Comparison of ENCODE assay signal across 19 cellular contexts in genomic region chr14:95476747-95477146, GRCh38. TPM values are rescaled to one million over a fixed set of nuclear protein-coding genes. Genes with fewer than 3 reads are reported as not detected.
DNase-seq lines count a peak whose midpoint lies in the region; ATAC-seq and TF ChIP-seq lines count a peak whose summit lies in the region.
"Had no signal": no experiment of that assay in that cellular context is flagged by ENCODE, and none has a peak within 500 bp of the region (broad histone marks: within the 10 kb centered on the region; RNA-seq: fewer than 3 reads in every experiment).

No MANE protein-coding gene starts in this region.

- no peak for ATAC-seq in CD4-positive, alpha-beta T cell (ENCODE audit: poor library complexity)
- ATAC-seq: CD8-positive, alpha-beta T cell; GM12878; HCT116 had no signal

- no peaks in the 10 kb centered on the region for H3K9me3 Mint-ChIP-seq in CD4-positive, alpha-beta T cell
- H3K9me3 Mint-ChIP-seq: CD8-positive, alpha-beta T cell had no signal

- H3K4me1 Mint-ChIP-seq in CD4-positive, alpha-beta T cell (ENCODE audit: low read depth) = peaks cover 61% of the 10 kb centered on the region

- H3K27me3 ChIP-seq in CD4-positive, alpha-beta T cell (ENCODE audit: control insufficient read depth, insufficient read depth, low read length) = no peaks in the 10 kb centered on the region
- H3K27me3 ChIP-seq in mesenchymal stem cell (ENCODE audit: control insufficient read depth in 1 of 2, insufficient read depth in 1 of 2, low read length in 2 of 2) = no peaks in the 10 kb centered on the region
- H3K27me3 ChIP-seq in suprapubic skin = no peaks in the 10 kb centered on the region
- H3K27me3 ChIP-seq: BE2C had no signal

- no peak for TF ChIP-seq POLR2A in suprapubic skin (IDR thresholded peaks at IDR 0.05)

- H3K4ac ChIP-seq in mesenchymal stem cell (ENCODE audit: low read depth in 1 of 2, low read length in 2 of 2) = no peak overlapping the region

- no peaks in the 10 kb centered on the region for H3K9me3 ChIP-seq in CD4-positive, alpha-beta T cell (ENCODE audit: control insufficient read depth, low read length)
- no peaks in the 10 kb centered on the region for H3K9me3 ChIP-seq in mesenchymal stem cell (ENCODE audit: control insufficient read depth, low read length)
- no peaks in the 10 kb centered on the region for H3K9me3 ChIP-seq in suprapubic skin
- H3K9me3 ChIP-seq: BE2C had no signal

- H2BK15ac ChIP-seq in mesenchymal stem cell (ENCODE audit: low read depth, poor library complexity, severe bottlenecking) = no peak overlapping the region

- H3K4me1 ChIP-seq in mesenchymal stem cell (ENCODE audit: control insufficient read depth, insufficient read depth, low read depth, low read length) (peaks cover 8% of the 10 kb centered on the region), suprapubic skin (peaks cover 57% of the 10 kb centered on the region)

- no peak for TF ChIP-seq CTCF in CD4-positive, alpha-beta T cell (IDR thresholded peaks at IDR 0.05)
- no peak for TF ChIP-seq CTCF in VCaP (conservative IDR thresholded peaks at IDR 0.05)
- no peak for TF ChIP-seq CTCF in suprapubic skin (IDR thresholded peaks at IDR 0.05)

- no peak for TF ChIP-seq EP300 in suprapubic skin (IDR thresholded peaks at IDR 0.05)

- H3K27me3 Mint-ChIP-seq in CD4-positive, alpha-beta T cell = no peaks in the 10 kb centered on the region

- no peak overlapping the region for H3K23ac ChIP-seq in mesenchymal stem cell (ENCODE audit: low read length in 2 of 2)

- no peak overlapping the region for H3K4me2 ChIP-seq in mesenchymal stem cell (ENCODE audit: low read length, poor library complexity, severe bottlenecking)

- CTCF ChIA-PET in CD4-positive, alpha-beta T cell (lab: Charles Lee) = no interaction called here

- H3K79me1 ChIP-seq in mesenchymal stem cell (replicated peaks; ENCODE audit: low read length, poor library complexity, severe bottlenecking) = no peaks in the 10 kb centered on the region

- peak overlapping the region; percentile 71 for H3K27ac Mint-ChIP-seq in CD4-positive, alpha-beta T cell
- H3K27ac Mint-ChIP-seq: CD8-positive, alpha-beta T cell had no signal

- no peak overlapping the region for H3K14ac ChIP-seq in mesenchymal stem cell (ENCODE audit: low read length in 2 of 2)

- H4K8ac ChIP-seq in mesenchymal stem cell (ENCODE audit: low read length) = no peak overlapping the region

- 95% methylated on average over 1 of the region's 1 CpG for WGBS in mesenchymal stem cell
- 96% methylated on average over 1 of the region's 1 CpG for WGBS in suprapubic skin

- H3K27ac ChIP-seq in CD4-positive, alpha-beta T cell (ENCODE audit: low read depth, low read length) = no peak overlapping the region
- H3K27ac ChIP-seq in VCaP (peak overlapping the region; percentile 72), mesenchymal stem cell (ENCODE audit: low read length, poor library complexity, severe bottlenecking) (no peak overlapping the region), suprapubic skin (peak overlapping the region; percentile 50)

- H3K4me3 ChIP-seq in mesenchymal stem cell (ENCODE audit: insufficient read depth in 1 of 2, low read depth in 1 of 2, low read length in 2 of 2) (no peak overlapping the region), suprapubic skin (no peak overlapping the region)
- H3K4me3 ChIP-seq: GM12878 had no signal

- no peak overlapping the region for H4K91ac ChIP-seq in mesenchymal stem cell (ENCODE audit: low read length)

- no peak overlapping the region for H3K18ac ChIP-seq in mesenchymal stem cell (ENCODE audit: low read depth in 1 of 2, low read length in 2 of 2)

- H2BK120ac ChIP-seq in mesenchymal stem cell (ENCODE audit: low read depth, low read length) = no peak overlapping the region

- H3K36me3 ChIP-seq in mesenchymal stem cell (ENCODE audit: control insufficient read depth in 1 of 2, insufficient read depth in 2 of 2, low read depth in 1 of 2, low read length in 2 of 2) = peaks cover 16 to 44% of the 10 kb centered on the region in 2 experiments
- peaks cover 16% of the 10 kb centered on the region for H3K36me3 ChIP-seq in suprapubic skin
- H3K36me3 ChIP-seq: BE2C had no signal

- no peak overlapping the region for H2BK5ac ChIP-seq in mesenchymal stem cell (ENCODE audit: low read depth, low read length, poor library complexity, severe bottlenecking)

- intact Hi-C loops in CD4-positive, alpha-beta T cell (cut with DNase I, micrococcal nuclease) = no loop called here
- intact Hi-C loops in cardiac septum (cut with DNase I) = no loop called here

- POLR2A ChIA-PET in CD4-positive, alpha-beta T cell (lab: Charles Lee) = no interaction called here

- no peak for DNase-seq in CD4-positive, alpha-beta T cell
- no peak for DNase-seq in mesenchymal stem cell
- no peak for DNase-seq in suprapubic skin (ENCODE audit: low spot score in 2 of 2)
- no peak for DNase-seq in foreskin melanocyte
- no peak for DNase-seq in cardiac septum (ENCODE audit: low spot score)
- DNase-seq in NCI-H2081 treated with DMSO at 0.1 percent for 48 hours (lab: John Stamatoyannopoulos, UW) = no peak
- no peak for DNase-seq in NCI-H2196 treated with DMSO at 0.1 percent for 48 hours (lab: John Stamatoyannopoulos, UW; ENCODE audit: unreplicated experiment)
- DNase-seq: ACHN; BE2C; Calu3; CD8-positive, alpha-beta T cell; DMS79 treated with DMSO at 0.1 percent for 48 hours; GF-D8; GOT3; H7 had no signal

- H2BK12ac ChIP-seq in mesenchymal stem cell (ENCODE audit: low read length in 2 of 2) = no peak overlapping the region

- H2AFZ ChIP-seq in mesenchymal stem cell (ENCODE audit: low read depth, low read length) = no peak overlapping the region

- peak overlapping the region; percentile 51 for H3K9ac ChIP-seq in mesenchymal stem cell (ENCODE audit: low read length)

- H2AK5ac ChIP-seq in mesenchymal stem cell (ENCODE audit: low read length, severe bottlenecking) = no peak overlapping the region

- H3K4me3 Mint-ChIP-seq in CD4-positive, alpha-beta T cell = no peak overlapping the region
- H3K4me3 Mint-ChIP-seq: CD14-positive monocyte; CD8-positive, alpha-beta T cell had no signal

- H3K36me3 Mint-ChIP-seq in CD4-positive, alpha-beta T cell (ENCODE audit: low read depth) = peaks cover 66% of the 10 kb centered on the region

RNA-seq across cellular contexts. Expression of gene SYNE3, which starts 39.7 kb away (rescaled TPM):
- 10 to 100 TPM; 29.4 to 31.4 TPM for total RNA-seq in CD4-positive, alpha-beta T cell
- polyA plus RNA-seq in mesenchymal stem cell (2013, experiment 1 of 2) = 4.1 TPM
- polyA plus RNA-seq in mesenchymal stem cell (2013, experiment 2 of 2) = 3.9 TPM
- 10 to 100 TPM in 2 of 4 donors, 1 to 10 TPM in 2; 9.1 to 21.4 (median 12.8) TPM for total RNA-seq in suprapubic skin
- total RNA-seq in cardiac septum = 12.4 TPM

RNA-seq across cellular contexts. Expression of gene GLRX5, which starts 58.1 kb away (rescaled TPM):
- total RNA-seq in CD4-positive, alpha-beta T cell = 10 to 100 TPM; 11.3 to 11.9 TPM
- polyA plus RNA-seq in mesenchymal stem cell (2013, experiment 1 of 2) = 52.4 TPM
- 54.4 TPM for polyA plus RNA-seq in mesenchymal stem cell (2013, experiment 2 of 2)
- total RNA-seq in suprapubic skin (10 to 100 TPM; 19.8 to 42.1 (median 33.7) TPM), cardiac septum (61.8 TPM)

Comparison
In these comparisons a context has a peak if more than half of its experiments do, and no peak if none do; other contexts are left out.
1. H3K27ac ChIP-seq: peak in VCaP (single experiment) and suprapubic skin (single experiment); none in CD4-positive, alpha-beta T cell (single experiment) and mesenchymal stem cell (single experiment).